8 cellular contexts compared by ENCODE assay signal in the genomic region with DNA sequence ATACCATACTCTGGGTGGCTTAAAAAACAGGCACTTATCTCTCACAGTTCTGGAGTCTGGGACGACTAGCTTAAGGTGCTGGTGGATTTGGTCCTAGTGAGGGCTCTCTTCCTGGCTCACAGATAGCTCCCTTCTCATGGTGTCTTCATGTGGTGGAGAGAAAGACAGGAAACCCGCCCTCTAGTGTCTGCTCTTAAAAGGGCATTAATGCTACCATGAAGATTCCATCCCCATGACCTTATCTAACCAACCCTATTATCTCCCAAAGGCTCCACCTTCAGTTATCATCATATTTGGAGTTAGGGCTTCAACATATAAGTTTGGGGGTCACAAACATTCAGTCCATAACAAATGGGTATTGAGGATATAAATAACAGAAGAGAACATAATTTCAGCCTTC.
A peak's percentile ranks its signal among the peaks of the same experiment; 100 is the strongest.
DNase-seq lines count a peak whose midpoint lies in the region; ATAC-seq and TF ChIP-seq lines count a peak whose summit lies in the region.

No MANE protein-coding gene starts in this region.

- H3K36me3 ChIP-seq in H7 (replicated peaks; ENCODE audit: control insufficient read depth, insufficient read depth, low read length), result no peaks in the 10 kb centered on the region

- no peak overlapping the region for H3K27ac ChIP-seq in foreskin keratinocyte

- CTCF ChIA-PET in activated naive CD4-positive, alpha-beta T cell treated with anti-CD3 and anti-CD28 coated beads, Interleukin-2, amount 10 ng/mL, durations not matched to agents 7 days and 5 days (lab: Charles Lee), result interaction anchor here (0.9 kb wide), 1 partner anchor 208 kb away, joined by 5 read pairs; no protein-coding TSS in a partner anchor

- no peak overlapping the region for H3K4me3 ChIP-seq in H7 (ENCODE audit: insufficient read depth, low read depth, low read length)

- peak; percentile 34 for TF ChIP-seq CTCF in foreskin keratinocyte (conservative IDR thresholded peaks at IDR 0.05)

- no peak overlapping the region for H3K27ac Mint-ChIP-seq in activated naive CD4-positive, alpha-beta T cell treated with anti-CD3 and anti-CD28 coated beads, Interleukin-2, amount 10 ng/mL, durations not matched to agents 7 days and 5 days

- no peaks in the 10 kb centered on the region for H3K27me3 ChIP-seq in H7 (ENCODE audit: control insufficient read depth, insufficient read depth, low read length)
- H3K27me3 ChIP-seq in foreskin keratinocyte, result no peaks in the 10 kb centered on the region

- H3K4me1 ChIP-seq in foreskin keratinocyte, result no peaks in the 10 kb centered on the region

- H3K9me3 Mint-ChIP-seq in activated naive CD4-positive, alpha-beta T cell treated with anti-CD3 and anti-CD28 coated beads, Interleukin-2, amount 10 ng/mL, durations not matched to agents 7 days and 5 days, result no peaks in the 10 kb centered on the region

- H3K36me3 Mint-ChIP-seq in activated naive CD4-positive, alpha-beta T cell treated with anti-CD3 and anti-CD28 coated beads, Interleukin-2, amount 10 ng/mL, durations not matched to agents 7 days and 5 days, result no peaks in the 10 kb centered on the region

- no peak for ATAC-seq in foreskin keratinocyte

- no peak overlapping the region for H3K4me3 Mint-ChIP-seq in activated naive CD4-positive, alpha-beta T cell treated with anti-CD3 and anti-CD28 coated beads, Interleukin-2, amount 10 ng/mL, durations not matched to agents 7 days and 5 days

- peak; percentile 5 for DNase-seq in EH (ENCODE audit: low read depth)
- peak; percentile 8 for DNase-seq in H7
- DNase-seq in NCI-H526 (lab: John Stamatoyannopoulos, UW), result peak; percentile 27 to 69
- DNase-seq in foreskin keratinocyte, result peak in 1 of 2 donors; percentile 7
- DNase-seq in stimulated activated CD4-positive, alpha-beta T cell treated with anti-CD3 and anti-CD28 coated beads, Interleukin-4, amount 100 ng/mL, for 1 hour, result no peak
- no peak for DNase-seq in activated naive CD4-positive, alpha-beta T cell treated with anti-CD3 and anti-CD28 coated beads, Interleukin-2, amount 10 ng/mL, durations not matched to agents 7 days and 5 days
- no peak for DNase-seq in activated CD8-positive, alpha-beta memory T cell treated with anti-CD3 and anti-CD28 coated beads for 24 hours
- DNase-seq in NCI-H1436 treated with DMSO at 0.1 percent for 48 hours (lab: John Stamatoyannopoulos, UW), result no peak

- no peaks in the 10 kb centered on the region for H3K4me1 Mint-ChIP-seq in activated naive CD4-positive, alpha-beta T cell treated with anti-CD3 and anti-CD28 coated beads, Interleukin-2, amount 10 ng/mL, durations not matched to agents 7 days and 5 days

- H3K27me3 Mint-ChIP-seq in activated naive CD4-positive, alpha-beta T cell treated with anti-CD3 and anti-CD28 coated beads, Interleukin-2, amount 10 ng/mL, durations not matched to agents 7 days and 5 days, result no peaks in the 10 kb centered on the region

Comparison
In these comparisons a context has a peak if more than half of its experiments do, and no peak if none do; other contexts are left out.
1. DNase-seq: peak in EH (single experiment), H7 (single experiment) and NCI-H526 (2 of 2); none in stimulated activated CD4-positive, alpha-beta T cell treated with anti-CD3 and anti-CD28 coated beads, Interleukin-4, amount 100 ng/mL, for 1 hour (single experiment), activated naive CD4-positive, alpha-beta T cell treated with anti-CD3 and anti-CD28 coated beads, Interleukin-2, amount 10 ng/mL, durations not matched to agents 7 days and 5 days (single experiment), activated CD8-positive, alpha-beta memory T cell treated with anti-CD3 and anti-CD28 coated beads for 24 hours (single experiment) and NCI-H1436 treated with DMSO at 0.1 percent for 48 hours (single experiment).